26 cellular contexts compared by ENCODE assay signal in genomic region chr4:184740965-184741364, GRCh38. TPM values are rescaled to one million over a fixed set of nuclear protein-coding genes. Genes with fewer than 3 reads are reported as not detected.
DNase-seq lines count a peak whose midpoint lies in the region; ATAC-seq, FAIRE-seq and TF ChIP-seq lines count a peak whose summit lies in the region.
"Had no signal": no experiment of that assay in that cellular context is flagged by ENCODE, and none has a peak within 500 bp of the region (broad histone marks: within the 10 kb centered on the region; RNA-seq: fewer than 3 reads in every experiment).

No MANE protein-coding gene starts in this region.

- H2BK20ac ChIP-seq in H1 (ENCODE audit: low read length), result no peak overlapping the region

- H4K91ac ChIP-seq in H1 (replicated peaks; ENCODE audit: insufficient read length, low read length) (no peak overlapping the region), mesenchymal stem cell (ENCODE audit: low read length) (peak overlapping the region; percentile 27)

- H3K27ac Mint-ChIP-seq in GM23338, result no peak overlapping the region
- H3K27ac Mint-ChIP-seq: CD8-positive, alpha-beta memory T cell had no signal

- no peak overlapping the region for H4K8ac ChIP-seq in H1 (ENCODE audit: extremely low read depth, insufficient read depth, low read length)
- H4K8ac ChIP-seq in mesenchymal stem cell (ENCODE audit: low read length), result no peak overlapping the region

- no peak overlapping the region for H3K56ac ChIP-seq in H1 (replicated peaks; ENCODE audit: insufficient read length, low read depth, low read length)

- no peaks in the 10 kb centered on the region for H3K23me2 ChIP-seq in H1 (ENCODE audit: low read depth, low read length)

- H2BK15ac ChIP-seq in H1 (ENCODE audit: low read length) (no peak overlapping the region), mesenchymal stem cell (ENCODE audit: low read depth, poor library complexity, severe bottlenecking) (no peak overlapping the region)

- no peaks in the 10 kb centered on the region for H3K9me2 ChIP-seq in GM23338 (ENCODE audit: insufficient read depth)

- TF ChIP-seq POLR2A in H1 (IDR thresholded peaks at IDR 0.05; ENCODE audit: control extremely low read depth in 1 of 2, low read depth in 2 of 2, low read length in 2 of 2), result no peak

- H3K14ac ChIP-seq in H1 (ENCODE audit: insufficient read length) (no peak overlapping the region), mesenchymal stem cell (ENCODE audit: low read length in 2 of 2) (peak overlapping the region in 1 of 2 experiments; percentile 55)

- H3K27ac ChIP-seq in GM23338 (ENCODE audit: low read depth) (no peak overlapping the region), H1 (ENCODE audit: low read depth, low read length) (no peak overlapping the region), mesenchymal stem cell (ENCODE audit: low read length, poor library complexity, severe bottlenecking) (no peak overlapping the region)
- H3K27ac ChIP-seq: HL-60, KMS-11, SJSA1 had no signal

- no peak overlapping the region for H3K23ac ChIP-seq in H1 (ENCODE audit: insufficient read length)
- H3K23ac ChIP-seq in mesenchymal stem cell (ENCODE audit: low read length in 2 of 2), result no peak overlapping the region

- H3K4me1 ChIP-seq in GM23338 (ENCODE audit: insufficient read depth) (peaks cover under 1% of the 10 kb centered on the region), H1 (replicated peaks in 1 of 4; ENCODE audit: control insufficient read depth in 3 of 4, insufficient read depth in 4 of 4, low read length in 3 of 4) (peaks cover 0 to 1% (median under 1%) of the 10 kb centered on the region in 4 experiments; a peak in 2 of 7 replicates), mesenchymal stem cell (ENCODE audit: control insufficient read depth, insufficient read depth, low read depth, low read length) (peaks cover 2% of the 10 kb centered on the region)

- H3K4ac ChIP-seq in H1 (replicated peaks; ENCODE audit: insufficient read length, low read depth, low read length) (no peak overlapping the region), mesenchymal stem cell (ENCODE audit: low read depth in 1 of 2, low read length in 2 of 2) (no peak overlapping the region)

- no peak overlapping the region for H3K9ac ChIP-seq in H1 (replicated peaks in 1 of 4; ENCODE audit: extremely low read depth in 1 of 4, low read depth in 3 of 4, low read length in 3 of 4)
- H3K9ac ChIP-seq in mesenchymal stem cell (ENCODE audit: low read length), result no peak overlapping the region
- H3K9ac ChIP-seq: KMS-11 had no signal

- TF ChIP-seq CTCF in GM23338 (conservative IDR thresholded peaks at IDR 0.05; ENCODE audit: low read depth in 2 of 2) (peak; percentile 41 to 47), H1 (IDR thresholded peaks at IDR 0.05; ENCODE audit: control extremely low read depth in 1 of 3, insufficient read depth in 1 of 3, low read depth in 1 of 3, low read length in 3 of 3) (peak; percentile 10 to 48 (median 29); a peak in 2 of 4 replicates)

- H2AFZ ChIP-seq in GM23338 (no peak overlapping the region), H1 (ENCODE audit: low read length) (no peak overlapping the region), mesenchymal stem cell (ENCODE audit: low read depth, low read length) (no peak overlapping the region)

- DNase-seq in DMS53 (lab: John Stamatoyannopoulos, UW) (peak; percentile 5), DMS53 treated with DMSO at 0.1 percent for 48 hours (lab: John Stamatoyannopoulos, UW; ENCODE audit: unreplicated experiment) (no peak), GM23338 (ENCODE audit: low spot score) (peak; percentile 21), H1 (ENCODE audit: low read depth in 1 of 2, low spot score in 2 of 2) (no peak), mesenchymal stem cell (no peak), cortex of kidney (lab: John Stamatoyannopoulos, UW) (no peak), left ventricle myocardium superior (no peak)
- DNase-seq: 8988T; C1 segment of cervical spinal cord; Calu3; CD8-positive, alpha-beta memory T cell; DMS153; EL; GF-D8; HCEC 1CT; NCI-H1105; NCI-H1694; NCI-H2081; NCI-H2171; NCI-H345; NCI-H526 had no signal

- H3K4me2 ChIP-seq in GM23338, result no peak overlapping the region
- H3K4me2 ChIP-seq in H1 (ENCODE audit: insufficient read depth in 1 of 2, low read depth in 2 of 2, low read length in 2 of 2), result no peak overlapping the region
- H3K4me2 ChIP-seq in mesenchymal stem cell (ENCODE audit: low read length, poor library complexity, severe bottlenecking), result no peak overlapping the region
- H3K4me2 ChIP-seq: KMS-11 had no signal

- no peaks in the 10 kb centered on the region for H3K79me2 ChIP-seq in GM23338 (replicated peaks; ENCODE audit: insufficient read depth)
- no peaks in the 10 kb centered on the region for H3K79me2 ChIP-seq in H1 (ENCODE audit: control insufficient read depth in 1 of 2, insufficient read depth in 2 of 2, low read length in 2 of 2)

- H3K27me3 ChIP-seq in GM23338 (ENCODE audit: insufficient read depth) (no peaks in the 10 kb centered on the region), H1 (replicated peaks in 1 of 4; ENCODE audit: control insufficient read depth in 3 of 4, extremely low read depth in 1 of 4, insufficient read depth in 3 of 4, low read length in 3 of 4) (no peaks in the 10 kb centered on the region), mesenchymal stem cell (ENCODE audit: control insufficient read depth in 1 of 2, insufficient read depth in 1 of 2, low read length in 2 of 2) (no peaks in the 10 kb centered on the region)
- H3K27me3 ChIP-seq: SJSA1 had no signal

- H2BK5ac ChIP-seq in H1 (ENCODE audit: low read depth, low read length) (no peak overlapping the region), mesenchymal stem cell (ENCODE audit: low read depth, low read length, poor library complexity, severe bottlenecking) (no peak overlapping the region)

- H3K9me3 Mint-ChIP-seq in GM23338, result peaks cover 39% of the 10 kb centered on the region
- H3K9me3 Mint-ChIP-seq: CD8-positive, alpha-beta memory T cell had no signal

- no peaks in the 10 kb centered on the region for H3F3A ChIP-seq in GM23338 (replicated peaks; ENCODE audit: low read depth)

- TF ChIP-seq RAD21 in H1 (IDR thresholded peaks at IDR 0.05 in 1 of 2, conservative IDR thresholded peaks at IDR 0.05 in 1 of 2; ENCODE audit: low read depth in 2 of 2, low read length in 2 of 2), result peak in 1 of 2 experiments; percentile 32; a peak in 2 of 4 replicates

- ATAC-seq in GM23338 (no peak), GM21528 (IDR thresholded peaks at IDR 0.05; ENCODE audit: low FRiP score, unreplicated experiment) (no peak), left ventricle myocardium superior (no peak)
- ATAC-seq: Right ventricle myocardium inferior had no signal

- H3K36me3 Mint-ChIP-seq in GM23338 (ENCODE audit: low read depth), result peaks cover 27% of the 10 kb centered on the region
- H3K36me3 Mint-ChIP-seq: CD8-positive, alpha-beta memory T cell had no signal

- H3K36me3 ChIP-seq in GM23338 (ENCODE audit: insufficient read depth), result no peaks in the 10 kb centered on the region
- peaks cover 0 to 6% (median 0%) of the 10 kb centered on the region in 4 experiments; a peak in 1 of 8 replicates for H3K36me3 ChIP-seq in H1 (ENCODE audit: control insufficient read depth in 2 of 4, insufficient read depth in 4 of 4, low read length in 3 of 4)
- no peaks in the 10 kb centered on the region for H3K36me3 ChIP-seq in mesenchymal stem cell (ENCODE audit: control insufficient read depth in 1 of 2, insufficient read depth in 2 of 2, low read depth in 1 of 2, low read length in 2 of 2)
- H3K36me3 ChIP-seq: SJSA1 had no signal

- peaks cover 2% of the 10 kb centered on the region for H3K27me3 Mint-ChIP-seq in GM23338 (ENCODE audit: insufficient read depth, low read depth, poor library complexity)
- H3K27me3 Mint-ChIP-seq: CD8-positive, alpha-beta memory T cell had no signal

- no peaks in the 10 kb centered on the region for H3K79me1 ChIP-seq in H1 (ENCODE audit: low read depth, low read length)
- no peaks in the 10 kb centered on the region for H3K79me1 ChIP-seq in mesenchymal stem cell (replicated peaks; ENCODE audit: low read length, poor library complexity, severe bottlenecking)

- H4K5ac ChIP-seq in H1 (ENCODE audit: insufficient read length, low read depth, low read length), result no peak overlapping the region

- H3K9me3 ChIP-seq in H1 (ENCODE audit: insufficient read depth in 2 of 2, low read depth in 1 of 2, low read length in 1 of 2), result peaks cover 16% of the 10 kb centered on the region in 2 experiments
- no peaks in the 10 kb centered on the region for H3K9me3 ChIP-seq in mesenchymal stem cell (ENCODE audit: control insufficient read depth, low read length)
- H3K9me3 ChIP-seq: SJSA1 had no signal

- POLR2A ChIA-PET in H1 (lab: Charles Lee; ENCODE audit: partially characterized antibody), result no interaction called here

- no peak overlapping the region for H2AK5ac ChIP-seq in H1 (ENCODE audit: low read depth, low read length)
- no peak overlapping the region for H2AK5ac ChIP-seq in mesenchymal stem cell (ENCODE audit: low read length, severe bottlenecking)

- CTCF ChIA-PET in H1 (lab: Charles Lee; ENCODE audit: partially characterized antibody), result interaction anchor here (1.1 to 1.6 kb wide), 2 partner anchors 123 to 267 kb away, joined by 3 to 6 read pairs; no protein-coding TSS in a partner anchor

- peaks cover 12% of the 10 kb centered on the region for H3K4me1 Mint-ChIP-seq in GM23338

- intact Hi-C loops in left ventricle myocardium superior (cut with micrococcal nuclease), result loop anchor here (10.0 kb wide), 1 partner anchor 244 kb away; no protein-coding TSS in a partner anchor

- no peak overlapping the region for H2BK120ac ChIP-seq in H1 (replicated peaks; ENCODE audit: low read depth, low read length)
- no peak overlapping the region for H2BK120ac ChIP-seq in mesenchymal stem cell (ENCODE audit: low read depth, low read length)

- H2BK12ac ChIP-seq in H1 (ENCODE audit: low read depth, low read length) (no peak overlapping the region), mesenchymal stem cell (ENCODE audit: low read length in 2 of 2) (no peak overlapping the region)

- TF ChIP-seq EP300 in H1 (IDR thresholded peaks at IDR 0.05; ENCODE audit: borderline replicate concordance in 1 of 2, low read depth in 2 of 2, low read length in 2 of 2), result no peak

- H3K4me3 ChIP-seq in GM23338 (no peak overlapping the region), H1 (ENCODE audit: extremely low read depth in 1 of 4, insufficient read depth in 2 of 4, low read depth in 3 of 4, low read length in 4 of 4) (no peak overlapping the region), mesenchymal stem cell (ENCODE audit: insufficient read depth in 1 of 2, low read depth in 1 of 2, low read length in 2 of 2) (no peak overlapping the region)
- H3K4me3 ChIP-seq: SJSA1 had no signal

- no peak for FAIRE-seq in H1 (lab: Jason Lieb, UNC)

- 89% methylated on average over 19 of the region's 19 CpGs; no CpG with 5 or more reads in 1 of the 2 experiments for WGBS in H1 (ENCODE audit: extremely low coverage in 1 of 2, insufficient coverage in 1 of 2, insufficient read length in 1 of 2, insufficient replicate concordance in 2 of 2, low coverage in 1 of 2, low lambda C conversion rate in 2 of 2, missing lambda C conversion rate in 1 of 2), 2 experiments
- WGBS in mesenchymal stem cell, result 93% methylated on average over 19 of the region's 19 CpGs

- H3K4me3 Mint-ChIP-seq in GM23338, result no peak overlapping the region
- H3K4me3 Mint-ChIP-seq: CD8-positive, alpha-beta memory T cell had no signal

- H4K20me1 ChIP-seq in GM23338 (replicated peaks; ENCODE audit: insufficient read depth) (no peaks in the 10 kb centered on the region), H1 (replicated peaks in 1 of 2; ENCODE audit: control insufficient read depth in 1 of 2, insufficient read depth in 2 of 2, low read length in 2 of 2) (no peaks in the 10 kb centered on the region)

- H3K18ac ChIP-seq in H1 (ENCODE audit: extremely low read depth, low read length), result no peak overlapping the region
- H3K18ac ChIP-seq in mesenchymal stem cell (ENCODE audit: low read depth in 1 of 2, low read length in 2 of 2), result no peak overlapping the region

RNA-seq across cellular contexts. Expression of gene CENPU, which starts 7.1 kb away (rescaled TPM):
- 77.0 and 88.3 TPM in 2 replicates for total RNA-seq in GM23338 (2014; rRNA removed; shearing (Covaris generic))
- polyA plus RNA-seq in GM23338 (2016; fragmentation: Nextera tagmentation; extraction: Ambion mirVana) (152 and 186 TPM in 2 replicates), H1 (2011; rRNA removed) (17.1 and 32.1 TPM in 2 replicates)
- total RNA-seq in H1 (2021; fragmentation: NEBNext Ultra II Directional; extraction: Animal tissue kit (Norgen Biotek cat#: 25700)), result 122 and 124 TPM in 2 replicates
- polyA plus RNA-seq in H1 (2011; cell fraction: cytosol; rRNA removed), result 61.9 TPM
- polyA plus RNA-seq in H1 (2011; cell fraction: nucleus; rRNA removed), result 15.2 TPM
- 62.2 to 125 TPM (median 71.0 TPM) in 4 replicates for polyA plus RNA-seq in H1 (2012, experiment 1 of 2)
- 7.8 TPM for polyA plus RNA-seq in H1 (2012, experiment 2 of 2)
- 86.0 TPM for polyA plus RNA-seq in H1 (2013, experiment 1 of 2)
- 83.5 TPM for polyA plus RNA-seq in H1 (2013, experiment 2 of 2)
- polyA minus RNA-seq in H1 (2011; rRNA and poly(A)+ RNA removed), result 20.0 and 33.6 TPM in 2 replicates
- polyA minus RNA-seq in H1 (2011; cell fraction: cytosol; rRNA and poly(A)+ RNA removed), result 25.9 TPM
- 44.5 TPM for polyA minus RNA-seq in H1 (2011; cell fraction: nucleus; rRNA and poly(A)+ RNA removed)
- 6.4 TPM for polyA plus RNA-seq in mesenchymal stem cell (2013, experiment 1 of 2)
- polyA plus RNA-seq in mesenchymal stem cell (2013, experiment 2 of 2), result 6.5 TPM
- total RNA-seq in left ventricle myocardium superior, result 1.5 TPM

Comparison
In these comparisons a context has a peak if more than half of its experiments do, and no peak if none do; other contexts are left out.
1. DNase-seq: peak in DMS53 (single experiment) and GM23338 (single experiment); none in DMS53 treated with DMSO at 0.1 percent for 48 hours (single experiment), H1 (0 of 2), mesenchymal stem cell (single experiment), cortex of kidney (single experiment) and left ventricle myocardium superior (single experiment).
2. RNA of gene CENPU, which starts 7.1 kb away (total RNA-seq): 122 to 124 TPM in H1 and 77.0 to 88.3 TPM in GM23338; 1.5 TPM in left ventricle myocardium superior (single experiment); every median in the first group is over 10 times any median in the second.